In the genomic region with DNA sequence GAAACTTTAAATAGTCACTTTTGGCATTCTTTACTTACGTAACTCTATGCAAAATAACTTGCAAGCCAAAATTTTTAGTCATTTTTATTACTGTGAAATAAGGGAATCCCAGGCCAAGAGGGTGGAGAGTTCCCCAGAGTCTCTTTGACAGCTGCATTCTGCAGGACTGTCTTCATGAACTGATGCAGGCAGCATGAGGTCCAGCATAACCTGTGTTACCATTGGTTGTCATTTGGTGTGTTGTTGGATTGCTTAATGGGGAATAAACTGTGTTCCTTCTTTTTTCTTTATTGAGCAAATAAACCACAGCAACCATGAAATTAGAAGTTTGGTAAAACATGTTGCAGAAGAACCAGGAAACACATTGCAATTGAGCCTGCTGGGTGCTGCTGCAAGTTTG, we compare ENCODE assay signal across 19 cellular contexts. TPM values are rescaled to one million over a fixed set of nuclear protein-coding genes. Genes with fewer than 3 reads are reported as not detected.
DNase-seq lines count a peak whose midpoint lies in the region; ATAC-seq, FAIRE-seq and TF ChIP-seq lines count a peak whose summit lies in the region.
"Had no signal": no experiment of that assay in that cellular context is flagged by ENCODE, and none has a peak within 500 bp of the region (broad histone marks: within the 10 kb centered on the region; RNA-seq: fewer than 3 reads in every experiment).

No MANE protein-coding gene starts in this region.

- H4K20me1 ChIP-seq in astrocyte (ENCODE audit: insufficient read depth, low read length) (no peaks in the 10 kb centered on the region), osteoblast (ENCODE audit: insufficient read depth, low read length) (no peaks in the 10 kb centered on the region), PC-3 (ENCODE audit: low read length) (no peaks in the 10 kb centered on the region)

- H3K9me3 ChIP-seq in astrocyte (ENCODE audit: insufficient read depth, low read depth, low read length), result no peaks in the 10 kb centered on the region
- no peaks in the 10 kb centered on the region for H3K9me3 ChIP-seq in right atrium auricular region
- no peaks in the 10 kb centered on the region for H3K9me3 ChIP-seq in osteoblast (ENCODE audit: low read depth, low read length)
- H3K9me3 ChIP-seq in PC-3 (ENCODE audit: low read length), result no peaks in the 10 kb centered on the region
- H3K9me3 ChIP-seq: HAP-1 had no signal

- intact Hi-C loops in PC-3 (cut with micrococcal nuclease), result no loop called here

- no peaks in the 10 kb centered on the region for H3K36me3 Mint-ChIP-seq in astrocyte (ENCODE audit: low read depth, unreplicated experiment)
- H3K36me3 Mint-ChIP-seq: immature natural killer cell had no signal

- H3K9me2 ChIP-seq in PC-3 (replicated peaks; ENCODE audit: low read length), result no peaks in the 10 kb centered on the region

- H3K79me2 ChIP-seq in astrocyte (ENCODE audit: insufficient read depth, low read length) (no peaks in the 10 kb centered on the region), osteoblast (ENCODE audit: insufficient read depth, low read length) (no peaks in the 10 kb centered on the region), PC-3 (ENCODE audit: low read length) (no peaks in the 10 kb centered on the region)

- no peak for ATAC-seq in PC-3
- ATAC-seq: stimulated activated naive CD8-positive, alpha-beta T cell treated with anti-CD3 and anti-CD28 coated beads, Interleukin-15, amount 100 ng/mL, for 72 hours had no signal

- TF ChIP-seq CTCF in AG09309 (IDR thresholded peaks at IDR 0.05; ENCODE audit: control insufficient read depth, insufficient read depth, low read depth, low read length, missing control alignments), result no peak
- TF ChIP-seq CTCF in HL-60 (IDR thresholded peaks at IDR 0.05; ENCODE audit: insufficient read depth, low read length), result no peak
- TF ChIP-seq CTCF in astrocyte (IDR thresholded peaks at IDR 0.05; ENCODE audit: insufficient read depth, low read depth, low read length), result no peak
- TF ChIP-seq CTCF in right atrium auricular region (IDR thresholded peaks at IDR 0.05), result no peak
- TF ChIP-seq CTCF in osteoblast (IDR thresholded peaks at IDR 0.05; ENCODE audit: extremely low read depth, low read depth, low read length), result no peak
- TF ChIP-seq CTCF in PC-3 (conservative IDR thresholded peaks at IDR 0.05; ENCODE audit: low read depth, low read length), result no peak

- H3K9me3 Mint-ChIP-seq in astrocyte (ENCODE audit: unreplicated experiment), result no peaks in the 10 kb centered on the region
- H3K9me3 Mint-ChIP-seq: dendritic cell treated with granulocyte-macrophage colony-stimulating factor and Interleukin-4, amounts not matched to agents 40 ng/mL and 50 ng/mL, for 4 days; stimulated activated naive CD8-positive, alpha-beta T cell treated with anti-CD3 and anti-CD28 coated beads, Interleukin-15, amount 100 ng/mL, for 72 hours had no signal

- no peak overlapping the region for H3K9ac ChIP-seq in astrocyte (ENCODE audit: low read length)
- H3K9ac ChIP-seq in PC-3 (ENCODE audit: low read length), result no peak overlapping the region
- H3K9ac ChIP-seq: KMS-11 had no signal

- no peak overlapping the region for H2AFZ ChIP-seq in astrocyte (ENCODE audit: low read depth, low read length)
- H2AFZ ChIP-seq in osteoblast (ENCODE audit: low read length), result no peak overlapping the region
- no peak overlapping the region for H2AFZ ChIP-seq in PC-3 (ENCODE audit: low read length)

- H3K27me3 ChIP-seq in HL-60 (ENCODE audit: insufficient read depth, poor library complexity, severe bottlenecking), result no peaks in the 10 kb centered on the region
- no peaks in the 10 kb centered on the region for H3K27me3 ChIP-seq in astrocyte (ENCODE audit: insufficient read depth, low read length)
- no peaks in the 10 kb centered on the region for H3K27me3 ChIP-seq in right atrium auricular region
- peaks cover 10% of the 10 kb centered on the region for H3K27me3 ChIP-seq in osteoblast (ENCODE audit: insufficient read depth, low read length)
- H3K27me3 ChIP-seq in PC-3 (ENCODE audit: low read length), result no peaks in the 10 kb centered on the region

- peak; percentile 11 for DNase-seq in AG09309 (ENCODE audit: low read depth)
- DNase-seq in HL-60 (ENCODE audit: low read depth in 1 of 2, low spot score in 1 of 2), result peak; percentile 85 to 90
- peak; percentile 3 for DNase-seq in astrocyte (ENCODE audit: low read depth)
- peak; percentile 64 for DNase-seq in right atrium auricular region (ENCODE audit: low spot score)
- DNase-seq in osteoblast (ENCODE audit: insufficient read length, low spot score, missing footprints), result no peak
- no peak for DNase-seq in NCI-H2029 (lab: John Stamatoyannopoulos, UW)
- DNase-seq in PC-3, result no peak
- no peak for DNase-seq in NCI-H1417 treated with DMSO at 0.1 percent for 48 hours (lab: John Stamatoyannopoulos, UW)
- DNase-seq: activated effector memory CD4-positive, alpha-beta T cell treated with Interleukin-2 at 50 U/mL for 16 hours; anterior cingulate cortex; immature natural killer cell; NCI-H2029 treated with DMSO at 0.1 percent for 48 hours; stimulated activated naive CD8-positive, alpha-beta T cell treated with anti-CD3 and anti-CD28 coated beads, Interleukin-15, amount 100 ng/mL, for 72 hours had no signal

- H3K4me1 ChIP-seq in astrocyte (ENCODE audit: insufficient read depth, low read length) (no peaks in the 10 kb centered on the region), right atrium auricular region (no peaks in the 10 kb centered on the region), osteoblast (ENCODE audit: insufficient read depth, low read length) (no peaks in the 10 kb centered on the region), PC-3 (ENCODE audit: insufficient read depth, low read length) (no peaks in the 10 kb centered on the region)

- no peaks in the 10 kb centered on the region for H3K36me3 ChIP-seq in astrocyte (ENCODE audit: insufficient read depth, low read length)
- H3K36me3 ChIP-seq in right atrium auricular region, result no peaks in the 10 kb centered on the region
- no peaks in the 10 kb centered on the region for H3K36me3 ChIP-seq in osteoblast (ENCODE audit: insufficient read depth, low read length)
- no peaks in the 10 kb centered on the region for H3K36me3 ChIP-seq in PC-3 (ENCODE audit: low read depth, low read length)
- H3K36me3 ChIP-seq: HAP-1 had no signal

- CTCF ChIA-PET in PC-3 (lab: Charles Lee), result no interaction called here

- peaks cover 3% of the 10 kb centered on the region for H3K27me3 Mint-ChIP-seq in astrocyte (ENCODE audit: low read depth, unreplicated experiment)
- H3K27me3 Mint-ChIP-seq: dendritic cell treated with granulocyte-macrophage colony-stimulating factor and Interleukin-4, amounts not matched to agents 40 ng/mL and 50 ng/mL, for 4 days had no signal

- H3K27ac ChIP-seq in HL-60 (replicated peaks), result peak overlapping the region; percentile 53
- H3K27ac ChIP-seq in astrocyte (ENCODE audit: low read depth, low read length), result no peak overlapping the region
- H3K27ac ChIP-seq in right atrium auricular region, result no peak overlapping the region
- no peak overlapping the region for H3K27ac ChIP-seq in osteoblast (ENCODE audit: low read depth, low read length)
- H3K27ac ChIP-seq in PC-3 (ENCODE audit: low read length), result no peak overlapping the region
- H3K27ac ChIP-seq: KMS-11 had no signal

- H3K4me3 Mint-ChIP-seq in astrocyte (ENCODE audit: unreplicated experiment), result no peak overlapping the region
- H3K4me3 Mint-ChIP-seq: dendritic cell treated with granulocyte-macrophage colony-stimulating factor and Interleukin-4, amounts not matched to agents 40 ng/mL and 50 ng/mL, for 4 days; immature natural killer cell; stimulated activated naive CD8-positive, alpha-beta T cell treated with anti-CD3 and anti-CD28 coated beads, Interleukin-15, amount 100 ng/mL, for 72 hours had no signal

- no peaks in the 10 kb centered on the region for H3F3A ChIP-seq in PC-3 (ENCODE audit: low read length, unreplicated experiment)

- H3K4me3 ChIP-seq in AG09309 (ENCODE audit: control insufficient read depth, low read depth, low read length) (no peak overlapping the region), HL-60 (replicated peaks; ENCODE audit: insufficient read depth, low read length) (no peak overlapping the region), astrocyte (ENCODE audit: insufficient read depth, low read depth, low read length) (no peak overlapping the region), right atrium auricular region (no peak overlapping the region), osteoblast (ENCODE audit: insufficient read depth, low read length) (no peak overlapping the region), PC-3 (ENCODE audit: low read length) (no peak overlapping the region)
- H3K4me3 ChIP-seq: HAP-1, smooth muscle cell had no signal

- FAIRE-seq in astrocyte (lab: Jason Lieb, UNC), result no peak

- no peak overlapping the region for H3K27ac Mint-ChIP-seq in astrocyte (ENCODE audit: unreplicated experiment)
- H3K27ac Mint-ChIP-seq: dendritic cell treated with granulocyte-macrophage colony-stimulating factor and Interleukin-4, amounts not matched to agents 40 ng/mL and 50 ng/mL, for 4 days; immature natural killer cell; stimulated activated naive CD8-positive, alpha-beta T cell treated with anti-CD3 and anti-CD28 coated beads, Interleukin-15, amount 100 ng/mL, for 72 hours had no signal

- POLR2A ChIA-PET in PC-3 (lab: Charles Lee; ENCODE audit: unreplicated experiment), result no interaction called here

- H3K4me2 ChIP-seq in astrocyte (ENCODE audit: low read length), result no peak overlapping the region
- no peak overlapping the region for H3K4me2 ChIP-seq in osteoblast (ENCODE audit: insufficient read depth, low read length)
- no peak overlapping the region for H3K4me2 ChIP-seq in PC-3 (ENCODE audit: low read length)
- H3K4me2 ChIP-seq: KMS-11, smooth muscle cell had no signal

- H3K4me1 Mint-ChIP-seq in astrocyte (ENCODE audit: low read depth, unreplicated experiment), result no peaks in the 10 kb centered on the region
- H3K4me1 Mint-ChIP-seq: immature natural killer cell; stimulated activated naive CD8-positive, alpha-beta T cell treated with anti-CD3 and anti-CD28 coated beads, Interleukin-15, amount 100 ng/mL, for 72 hours had no signal

- BruUV-seq in PC-3 (replicated peaks; lab: Mats Ljungman, UMichigan), result no TSS peak

RNA-seq across cellular contexts. Expression of a gene that starts 24.6 kb away (rescaled TPM):
- total RNA-seq in astrocyte, result not detected in 2 replicates
- total RNA-seq in right atrium auricular region, result not detected
- not detected in 2 replicates for total RNA-seq in osteoblast
- total RNA-seq in PC-3 (2014; rRNA removed), result not detected in 2 replicates
- total RNA-seq: omental fat pad, SK-MEL-5, smooth muscle cell had no signal

RNA-seq across cellular contexts. Expression of a gene that starts 43.8 kb away (rescaled TPM):
- total RNA-seq in astrocyte (not detected in 2 replicates), right atrium auricular region (under 1 TPM; 0.35 to 0.41 TPM), osteoblast (under 0.01 TPM in 1 of 2 replicates, not detected in the other), PC-3 (2014; rRNA removed) (not detected in 2 replicates)

RNA-seq across cellular contexts. Expression of a gene that starts 55.8 kb away (rescaled TPM):
- total RNA-seq in astrocyte (not detected in 2 replicates), right atrium auricular region (not detected), osteoblast (not detected in 2 replicates), PC-3 (2014; rRNA removed) (not detected in 2 replicates)
- total RNA-seq: omental fat pad, SK-MEL-5 had no signal

Comparison
In these comparisons a context has a peak if more than half of its experiments do, and no peak if none do; other contexts are left out.
1. DNase-seq: peak in AG09309 (single experiment), HL-60 (2 of 2), astrocyte (single experiment) and right atrium auricular region (single experiment); none in osteoblast (single experiment), NCI-H2029 (single experiment), PC-3 (single experiment) and NCI-H1417 treated with DMSO at 0.1 percent for 48 hours (single experiment).